Comparison of ENCODE assay signal across 11 cellular contexts in the genomic region with DNA sequence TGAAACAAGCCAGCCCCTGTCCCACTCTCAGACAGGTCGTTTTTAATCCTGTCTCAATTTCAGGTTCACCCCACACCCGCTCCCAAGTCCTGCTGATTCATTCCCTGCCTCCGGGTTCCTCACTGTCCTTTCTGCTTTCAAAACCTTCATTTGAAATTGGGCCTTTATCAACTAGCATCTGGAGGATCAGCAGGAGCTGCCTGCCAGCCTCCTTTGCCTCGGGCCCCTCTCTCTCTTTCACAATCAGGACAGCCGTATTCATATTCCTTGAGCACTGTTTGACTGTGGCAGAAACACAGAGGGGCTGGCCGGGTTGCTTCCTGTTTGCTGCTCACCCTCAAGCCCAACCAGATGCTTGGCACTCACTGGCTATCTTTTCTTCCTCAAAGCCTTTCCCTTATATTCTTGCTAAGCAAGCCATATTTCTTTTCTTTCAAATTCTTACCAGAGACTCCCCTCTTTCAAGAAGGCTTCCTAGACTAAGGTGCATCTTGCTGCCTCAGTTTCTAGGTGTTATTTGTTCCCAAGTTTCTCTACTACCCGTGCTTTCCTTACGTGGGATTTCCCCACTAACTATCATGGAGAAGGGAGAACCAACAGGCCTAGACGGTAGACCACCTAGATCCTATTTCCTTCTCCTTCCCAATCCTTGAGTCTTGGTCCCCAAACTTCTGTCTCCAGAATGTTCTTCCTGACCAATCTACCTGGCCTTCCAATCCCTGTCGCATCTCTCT. TPM values are rescaled to one million over a fixed set of nuclear protein-coding genes. Genes with fewer than 3 reads are reported as not detected.
A peak's percentile ranks its signal among the peaks of the same experiment; 100 is the strongest.
DNase-seq lines count a peak whose midpoint lies in the region; TF ChIP-seq lines count a peak whose summit lies in the region.
"Had no signal": no experiment of that assay in that cellular context is flagged by ENCODE, and none has a peak within 500 bp of the region (broad histone marks: within the 10 kb centered on the region; RNA-seq: fewer than 3 reads in every experiment).

No MANE protein-coding gene starts in this region.

- H3K27ac Mint-ChIP-seq in endothelial cell (ENCODE audit: unreplicated experiment), result peak overlapping the region; percentile 32

- H3K4me3 ChIP-seq in GM12865 (ENCODE audit: low read depth, low read length), result no peak overlapping the region
- H3K4me3 ChIP-seq: ovary, uterus had no signal

- DNase-seq in GM12865 (ENCODE audit: low read depth) (peak; percentile 17), OCI-M1 (lab: John Stamatoyannopoulos, UW) (peak; percentile 84), endothelial cell (ENCODE audit: low spot score) (no peak), pons (ENCODE audit: low spot score) (peak; percentile 64), kidney glomerular epithelial cell (lab: John Stamatoyannopoulos, UW) (no peak), NCI-H2196 (lab: John Stamatoyannopoulos, UW; ENCODE audit: unreplicated experiment) (no peak), NCI-H187 (lab: John Stamatoyannopoulos, UW) (no peak)
- no peak for DNase-seq in activated CD4-positive, alpha-beta T cell treated with anti-CD3 and anti-CD28 coated beads, Interleukin-2, amount 50 U/mL, for 48 hours
- DNase-seq: brain microvascular endothelial cell, uterus had no signal

- H3K9me3 Mint-ChIP-seq in endothelial cell (ENCODE audit: unreplicated experiment), result no peaks in the 10 kb centered on the region

- TF ChIP-seq CTCF in GM12865 (IDR thresholded peaks at IDR 0.05; ENCODE audit: insufficient read depth, low read depth, low read length, missing control alignments) (no peak), endothelial cell (IDR thresholded peaks at IDR 0.05; ENCODE audit: unreplicated experiment) (no peak)

- no peak overlapping the region for H3K4me3 Mint-ChIP-seq in endothelial cell (ENCODE audit: unreplicated experiment)

- H3K4me1 Mint-ChIP-seq in endothelial cell (ENCODE audit: unreplicated experiment), result peaks cover 60% of the 10 kb centered on the region

- H3K36me3 Mint-ChIP-seq in endothelial cell (ENCODE audit: low read depth, unreplicated experiment), result peaks cover 9% of the 10 kb centered on the region

- peaks cover 10% of the 10 kb centered on the region for H3K27me3 Mint-ChIP-seq in endothelial cell (ENCODE audit: unreplicated experiment)

RNA-seq across cellular contexts. Expression of a gene that starts 3.0 kb away (rescaled TPM):
- 12.5 TPM for total RNA-seq in endothelial cell (ENCODE audit: unreplicated experiment)

RNA-seq across cellular contexts. Expression of a gene that starts 36.4 kb away (rescaled TPM):
- 16.7 TPM for total RNA-seq in endothelial cell (ENCODE audit: unreplicated experiment)

RNA-seq across cellular contexts. Expression of a gene that starts 41.8 kb away (rescaled TPM):
- total RNA-seq in endothelial cell (ENCODE audit: unreplicated experiment), result not detected
- total RNA-seq: ovary, uterus had no signal

Comparison
In these comparisons a context has a peak if more than half of its experiments do, and no peak if none do; other contexts are left out.
1. DNase-seq: peak in GM12865 (single experiment), OCI-M1 (single experiment) and pons (single experiment); none in endothelial cell (single experiment), kidney glomerular epithelial cell (single experiment), activated CD4-positive, alpha-beta T cell treated with anti-CD3 and anti-CD28 coated beads, Interleukin-2, amount 50 U/mL, for 48 hours (0 of 2), NCI-H2196 (single experiment) and NCI-H187 (0 of 2).